In the genomic region with DNA sequence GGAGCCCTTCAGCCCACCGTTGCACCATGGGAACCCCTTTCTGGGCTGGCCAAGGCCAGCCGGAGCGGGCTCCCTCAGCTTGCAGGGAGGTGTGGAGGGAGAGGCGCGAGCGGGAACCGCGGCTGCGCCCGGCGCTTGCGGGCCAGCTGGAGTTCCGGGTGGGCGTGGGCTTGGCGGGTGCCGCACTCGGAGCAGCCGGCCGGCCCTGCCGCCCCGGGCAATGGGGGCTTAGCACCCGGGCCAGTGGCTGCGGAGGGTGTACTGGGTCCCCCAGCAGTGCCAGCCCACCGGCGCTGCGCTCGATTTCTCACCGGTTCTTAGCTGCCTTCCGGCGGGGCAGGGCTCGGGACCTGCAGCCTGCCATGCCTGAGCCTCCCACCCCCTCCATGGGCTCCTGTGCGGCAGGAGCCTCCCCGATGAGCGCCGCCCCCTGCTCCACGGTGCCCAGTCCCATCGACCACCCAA, we compare ENCODE assay signal across 6 cellular contexts.
DNase-seq lines count a peak whose midpoint lies in the region; ATAC-seq and TF ChIP-seq lines count a peak whose summit lies in the region.
"Not testable (repeated sequence)": the region's sequence is repeated elsewhere in the genome, so short reads cannot be mapped to it uniquely, and the experiment has no call there.

No MANE protein-coding gene starts in this region.

- not testable (repeated sequence) for H3K4me3 Mint-ChIP-seq in chondrocyte (ENCODE audit: unreplicated experiment); natural killer cell treated with Interleukin-12 subunit alpha and Interleukin-12 subunit beta and Interleukin-15 and Interleukin-18, amount 100 ng/mL, for 72 hours

- H3K27ac Mint-ChIP-seq in chondrocyte (ENCODE audit: unreplicated experiment); natural killer cell treated with Interleukin-12 subunit alpha and Interleukin-12 subunit beta and Interleukin-15 and Interleukin-18, amount 100 ng/mL, for 72 hours: not testable (repeated sequence)

- H3K27ac ChIP-seq in right cardiac atrium (ENCODE audit: low read length); lower lobe of right lung; testis: not testable (repeated sequence)

- 97% methylated on average over 37 of the region's 37 CpGs for WGBS in right cardiac atrium
- WGBS in testis, 2 donors, result 44 to 74% methylated on average over 19 to 37 of the region's 37 CpGs

- ATAC-seq in right cardiac atrium; lower lobe of right lung; natural killer cell treated with Interleukin-12 subunit alpha and Interleukin-12 subunit beta and Interleukin-15 and Interleukin-18, amount 100 ng/mL, for 72 hours: not testable (repeated sequence)

- H3K4me3 ChIP-seq in right cardiac atrium (ENCODE audit: low read length); lower lobe of right lung: not testable (repeated sequence)
- peak overlapping the region; percentile 40 to 46 for H3K4me3 ChIP-seq in testis

- not testable (repeated sequence) for TF ChIP-seq POLR2A in testis (IDR thresholded peaks at IDR 0.05)

- DNase-seq in activated T-cell treated with anti-CD3 and anti-CD28 coated beads, Interleukin-2, amount 50 U/mL, for 1 hour, result peak; percentile 8
- DNase-seq in chondrocyte (ENCODE audit: low spot score) (peak; percentile 52), right cardiac atrium (peak in 2 of 3 donors; percentile 24 to 43), lower lobe of right lung (peak; percentile 27), testis (peak; percentile 24)
- DNase-seq in natural killer cell treated with Interleukin-12 subunit alpha and Interleukin-12 subunit beta and Interleukin-15 and Interleukin-18, amount 100 ng/mL, for 72 hours (ENCODE audit: low spot score), result peak; percentile 58

- H3K27me3 ChIP-seq in right cardiac atrium (ENCODE audit: control insufficient read depth, insufficient read depth); lower lobe of right lung (ENCODE audit: low read depth); testis: not testable (repeated sequence)

- not testable (repeated sequence) for H3K27me3 Mint-ChIP-seq in chondrocyte (ENCODE audit: low read depth); natural killer cell treated with Interleukin-12 subunit alpha and Interleukin-12 subunit beta and Interleukin-15 and Interleukin-18, amount 100 ng/mL, for 72 hours

- not testable (repeated sequence) for H3K9me3 Mint-ChIP-seq in chondrocyte (ENCODE audit: low read depth)
- peaks cover 19% of the 10 kb centered on the region for H3K9me3 Mint-ChIP-seq in natural killer cell treated with Interleukin-12 subunit alpha and Interleukin-12 subunit beta and Interleukin-15 and Interleukin-18, amount 100 ng/mL, for 72 hours

- not testable (repeated sequence) for H3K4me1 Mint-ChIP-seq in chondrocyte (ENCODE audit: low read depth); natural killer cell treated with Interleukin-12 subunit alpha and Interleukin-12 subunit beta and Interleukin-15 and Interleukin-18, amount 100 ng/mL, for 72 hours (ENCODE audit: low read depth in 2 of 2)

- H3K4me1 ChIP-seq in right cardiac atrium (ENCODE audit: control insufficient read depth, insufficient read depth, low read length); lower lobe of right lung; testis: not testable (repeated sequence)

- intact Hi-C loops in right cardiac atrium (cut with DNase I); lower lobe of right lung (cut with DNase I); testis (cut with DNase I; ENCODE audit: low total_unique reads): not testable (repeated sequence)

- not testable (repeated sequence) for H3K9me3 ChIP-seq in right cardiac atrium (ENCODE audit: control insufficient read depth, low read length); lower lobe of right lung; testis

- not testable (repeated sequence) for H3K36me3 ChIP-seq in lower lobe of right lung; testis (ENCODE audit: low read depth, missing control alignments)

- TF ChIP-seq CTCF in chondrocyte (IDR thresholded peaks at IDR 0.05); lower lobe of right lung (IDR thresholded peaks at IDR 0.05); testis (IDR thresholded peaks at IDR 0.05): not testable (repeated sequence)

- H3K36me3 Mint-ChIP-seq in chondrocyte (ENCODE audit: low read depth), result not testable (repeated sequence)
- H3K36me3 Mint-ChIP-seq in natural killer cell treated with Interleukin-12 subunit alpha and Interleukin-12 subunit beta and Interleukin-15 and Interleukin-18, amount 100 ng/mL, for 72 hours, result peaks cover 13% of the 10 kb centered on the region

Comparison
In these comparisons a context has a peak if more than half of its experiments do, and no peak if none do; other contexts are left out.
1. DNase-seq: peak in every context shown above with its lines; median percentile 58 in natural killer cell treated with Interleukin-12 subunit alpha and Interleukin-12 subunit beta and Interleukin-15 and Interleukin-18, amount 100 ng/mL, for 72 hours; 52 in chondrocyte; 34 in right cardiac atrium; 27 in lower lobe of right lung; 24 in testis; 8 in activated T-cell treated with anti-CD3 and anti-CD28 coated beads, Interleukin-2, amount 50 U/mL, for 1 hour.